ENCODE assay signal across 18 cellular contexts in the genomic region with DNA sequence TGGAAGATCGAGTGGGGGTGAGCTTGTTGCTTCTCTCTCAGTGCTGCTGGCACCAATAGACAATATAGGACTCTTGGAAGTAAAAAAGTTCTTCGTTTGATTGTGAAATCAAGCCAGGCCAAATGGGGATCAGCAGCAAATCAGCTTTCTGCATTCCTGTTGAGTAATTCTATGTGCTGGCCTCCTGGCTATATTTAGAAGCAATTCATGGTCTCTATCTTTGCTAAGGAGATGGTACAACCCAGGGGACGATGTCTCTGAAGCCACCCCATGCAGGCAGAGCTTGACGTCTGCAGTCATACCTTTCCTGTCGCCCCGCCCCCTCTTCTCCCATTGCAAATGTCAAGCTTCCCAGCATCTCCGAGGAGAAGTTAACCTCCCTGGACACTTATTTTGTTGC.
DNase-seq lines count a peak whose midpoint lies in the region; TF ChIP-seq lines count a peak whose summit lies in the region.
"Had no signal": no experiment of that assay in that cellular context is flagged by ENCODE, and none has a peak within 500 bp of the region (broad histone marks: within the 10 kb centered on the region; RNA-seq: fewer than 3 reads in every experiment).

No MANE protein-coding gene starts in this region.

- no peak overlapping the region for H3K27ac ChIP-seq in endodermal cell (ENCODE audit: low read depth, low read length)
- H3K27ac ChIP-seq: KMS-11 had no signal

- peak; percentile 50 for DNase-seq in AG20443 (ENCODE audit: low spot score)
- peak; percentile 85 for DNase-seq in NB4 (ENCODE audit: low read depth)
- peak; percentile 57 for DNase-seq in endodermal cell
- DNase-seq in osteocyte (ENCODE audit: extremely low spot score, unreplicated experiment): peak; percentile 67
- DNase-seq in NCI-H2081 treated with DMSO at 0.1 percent for 48 hours (lab: John Stamatoyannopoulos, UW): no peak
- DNase-seq in activated CD4-positive, CD25-positive, alpha-beta regulatory T cell treated with anti-CD3 and anti-CD28 coated beads, Interleukin-2, amount 50 U/mL, for 72 hours: no peak
- no peak for DNase-seq in HuH-7 (ENCODE audit: low spot score)
- no peak for DNase-seq in mucosa of gallbladder (ENCODE audit: low spot score)
- DNase-seq: activated CD4-positive, alpha-beta memory T cell treated with anti-CD3 and anti-CD28 coated beads for 36 hours; aorta; dermis blood vessel endothelial cell; NCI-H187; NCI-H748 treated with DMSO at 0.1 percent for 48 hours; SHP77; small intestine had no signal

- no peaks in the 10 kb centered on the region for H3K27me3 ChIP-seq in endodermal cell (ENCODE audit: control insufficient read depth, insufficient read depth, low read length, poor library complexity, severe bottlenecking)

- H3K9me3 Mint-ChIP-seq in endodermal cell (no peaks in the 10 kb centered on the region), osteocyte (ENCODE audit: unreplicated experiment) (peaks cover 4% of the 10 kb centered on the region)
- H3K9me3 Mint-ChIP-seq: activated CD4-positive, alpha-beta memory T cell treated with anti-CD3 and anti-CD28 coated beads for 36 hours; activated T-helper 17 cell treated with anti-CD3 and anti-CD28 coated beads, Interleukin-2, amount 50 U/mL, for 72 hours; stimulated activated naive CD8-positive, alpha-beta T cell treated with anti-CD3 and anti-CD28 coated beads, Interleukin-15, Interleukin-2, amounts not matched to agents 100 ng/mL and 50 ng/mL, for 24 hours had no signal

- TF ChIP-seq POLR2A in NB4 (IDR thresholded peaks at IDR 0.05; ENCODE audit: extremely low read depth, insufficient read length): no peak

- H3K4me1 ChIP-seq in endodermal cell (ENCODE audit: control insufficient read depth, insufficient read depth, low read length): no peaks in the 10 kb centered on the region

- H3K36me3 ChIP-seq in endodermal cell (ENCODE audit: control insufficient read depth, insufficient read depth, low read length): no peaks in the 10 kb centered on the region

- H3K36me3 Mint-ChIP-seq in endodermal cell (ENCODE audit: low read depth) (no peaks in the 10 kb centered on the region), osteocyte (ENCODE audit: unreplicated experiment) (no peaks in the 10 kb centered on the region)
- H3K36me3 Mint-ChIP-seq: activated CD4-positive, alpha-beta memory T cell treated with anti-CD3 and anti-CD28 coated beads for 36 hours had no signal

- H3K4me1 Mint-ChIP-seq in endodermal cell: peaks cover 2% of the 10 kb centered on the region
- no peaks in the 10 kb centered on the region for H3K4me1 Mint-ChIP-seq in osteocyte (ENCODE audit: unreplicated experiment)
- H3K4me1 Mint-ChIP-seq: activated T-helper 17 cell treated with anti-CD3 and anti-CD28 coated beads, Interleukin-2, amount 50 U/mL, for 72 hours had no signal

- 66 to 75% methylated on average over 5 to 7 of the region's 7 CpGs for WGBS in endodermal cell (ENCODE audit: insufficient coverage in 1 of 2, insufficient read length in 1 of 2), 2 experiments

- no peak overlapping the region for H3K4me3 Mint-ChIP-seq in endodermal cell
- no peak overlapping the region for H3K4me3 Mint-ChIP-seq in osteocyte (ENCODE audit: unreplicated experiment)
- H3K4me3 Mint-ChIP-seq: activated CD4-positive, alpha-beta memory T cell treated with anti-CD3 and anti-CD28 coated beads for 36 hours; activated T-helper 17 cell treated with anti-CD3 and anti-CD28 coated beads, Interleukin-2, amount 50 U/mL, for 72 hours; stimulated activated naive CD8-positive, alpha-beta T cell treated with anti-CD3 and anti-CD28 coated beads, Interleukin-15, Interleukin-2, amounts not matched to agents 100 ng/mL and 50 ng/mL, for 24 hours had no signal

- H3K9me3 ChIP-seq in endodermal cell (ENCODE audit: control insufficient read depth, low read length): no peaks in the 10 kb centered on the region

- H3K4me3 ChIP-seq in NB4 (ENCODE audit: low read depth, low read length) (no peak overlapping the region), endodermal cell (ENCODE audit: low read length) (no peak overlapping the region)

- TF ChIP-seq CTCF in NB4 (IDR thresholded peaks at IDR 0.05; ENCODE audit: low read depth, low read length) (no peak), endodermal cell (conservative IDR thresholded peaks at IDR 0.05) (no peak), osteocyte (IDR thresholded peaks at IDR 0.05) (no peak)

- no peaks in the 10 kb centered on the region for H3K27me3 Mint-ChIP-seq in endodermal cell (ENCODE audit: insufficient read depth)
- H3K27me3 Mint-ChIP-seq in osteocyte (ENCODE audit: unreplicated experiment): no peaks in the 10 kb centered on the region
- H3K27me3 Mint-ChIP-seq: activated CD4-positive, alpha-beta memory T cell treated with anti-CD3 and anti-CD28 coated beads for 36 hours; stimulated activated naive CD8-positive, alpha-beta T cell treated with anti-CD3 and anti-CD28 coated beads, Interleukin-15, Interleukin-2, amounts not matched to agents 100 ng/mL and 50 ng/mL, for 24 hours had no signal

- H3K9ac ChIP-seq in endodermal cell (ENCODE audit: extremely low read depth, low read length, poor library complexity, severe bottlenecking): no peak overlapping the region
- H3K9ac ChIP-seq: KMS-11 had no signal

- no peak overlapping the region for H3K27ac Mint-ChIP-seq in endodermal cell
- no peak overlapping the region for H3K27ac Mint-ChIP-seq in osteocyte (ENCODE audit: unreplicated experiment)
- H3K27ac Mint-ChIP-seq: activated CD4-positive, alpha-beta memory T cell treated with anti-CD3 and anti-CD28 coated beads for 36 hours; activated T-helper 17 cell treated with anti-CD3 and anti-CD28 coated beads, Interleukin-2, amount 50 U/mL, for 72 hours; stimulated activated naive CD8-positive, alpha-beta T cell treated with anti-CD3 and anti-CD28 coated beads, Interleukin-15, Interleukin-2, amounts not matched to agents 100 ng/mL and 50 ng/mL, for 24 hours had no signal

Comparison
In these comparisons a context has a peak if more than half of its experiments do, and no peak if none do; other contexts are left out.
1. DNase-seq: peak in AG20443 (single experiment), NB4 (single experiment), endodermal cell (single experiment) and osteocyte (single experiment); none in NCI-H2081 treated with DMSO at 0.1 percent for 48 hours (single experiment), activated CD4-positive, CD25-positive, alpha-beta regulatory T cell treated with anti-CD3 and anti-CD28 coated beads, Interleukin-2, amount 50 U/mL, for 72 hours (single experiment), HuH-7 (single experiment) and mucosa of gallbladder (single experiment).